ENCODE assay signal across 25 cellular contexts in genomic region chrX:8201896-8202331, GRCh38. TPM values are rescaled to one million over a fixed set of nuclear protein-coding genes. Genes with fewer than 3 reads are reported as not detected.
DNase-seq lines count a peak whose midpoint lies in the region; ATAC-seq and TF ChIP-seq lines count a peak whose summit lies in the region.
"Had no signal": no experiment of that assay in that cellular context is flagged by ENCODE, and none has a peak within 500 bp of the region (broad histone marks: within the 10 kb centered on the region; RNA-seq: fewer than 3 reads in every experiment).

No MANE protein-coding gene starts in this region.

- TF ChIP-seq CTCF in coronary artery (IDR thresholded peaks at IDR 0.05) (no peak), MM.1S (IDR thresholded peaks at IDR 0.05; ENCODE audit: low read length) (no peak)

- no peaks in the 10 kb centered on the region for H3K36me3 ChIP-seq in MM.1S (replicated peaks; ENCODE audit: insufficient read depth, low read length)
- H3K36me3 ChIP-seq: BLaER1, MG63 had no signal

- peak overlapping the region; percentile 30 for H3K4me3 ChIP-seq in coronary artery
- no peak overlapping the region for H3K4me3 ChIP-seq in MM.1S (ENCODE audit: low read length)
- H3K4me3 ChIP-seq: BLaER1, GM12878, MG63 had no signal

- H3K4me1 ChIP-seq in MM.1S (ENCODE audit: low read length), result no peaks in the 10 kb centered on the region
- H3K4me1 ChIP-seq: BLaER1 had no signal

- no peaks in the 10 kb centered on the region for H4K20me1 ChIP-seq in MM.1S (ENCODE audit: insufficient read depth, low read length)
- H4K20me1 ChIP-seq: BLaER1 had no signal

- H3K27me3 ChIP-seq in MM.1S (replicated peaks; ENCODE audit: insufficient read depth, low read length), result no peaks in the 10 kb centered on the region
- H3K27me3 ChIP-seq: BLaER1, MG63 had no signal

- H3K4me2 ChIP-seq in MM.1S (ENCODE audit: low read depth, low read length), result no peak overlapping the region
- H3K4me2 ChIP-seq: BLaER1 had no signal

- no peaks in the 10 kb centered on the region for H3F3A ChIP-seq in MM.1S (ENCODE audit: insufficient read depth, low read length)

- H3K9me2 ChIP-seq in MM.1S (replicated peaks; ENCODE audit: insufficient read depth, low read length), result no peaks in the 10 kb centered on the region

- H3K79me2 ChIP-seq in MM.1S (ENCODE audit: low read length), result no peaks in the 10 kb centered on the region

- H3K9ac ChIP-seq in MM.1S (ENCODE audit: low read length), result no peak overlapping the region
- H3K9ac ChIP-seq: BLaER1 had no signal

- H3K9me3 ChIP-seq in MM.1S (replicated peaks; ENCODE audit: insufficient read depth, low read length), result no peaks in the 10 kb centered on the region
- H3K9me3 ChIP-seq: BLaER1, MG63 had no signal

- no peak overlapping the region for H2AFZ ChIP-seq in MM.1S (ENCODE audit: low read length)

- DNase-seq in DMS 273 (lab: John Stamatoyannopoulos, UW; ENCODE audit: unreplicated experiment) (peak; percentile 60), DMS 273 treated with DMSO at 0.1 percent for 48 hours (lab: John Stamatoyannopoulos, UW) (no peak), coronary artery (ENCODE audit: low spot score) (no peak), iPS-NIHi7 (ENCODE audit: extremely low spot score) (peak; percentile 14), sciatic nerve (ENCODE audit: low spot score) (no peak), MM.1S (no peak), NCI-H774 (lab: John Stamatoyannopoulos, UW) (no peak)
- DNase-seq in effector CD8-positive, alpha-beta T cell (lab: John Stamatoyannopoulos, UW), result no peak
- DNase-seq: activated CD4-positive, alpha-beta T cell treated with anti-CD3 and anti-CD28 coated beads for 1 hour; activated naive CD8-positive, alpha-beta T cell treated with anti-CD3 and anti-CD28 coated beads, Interleukin-2, amount 50 U/mL, for 24 hours; foreskin fibroblast; GF-D8; HCEC 1CT; MG63; NCI-H1930; small intestine had no signal

- H3K27ac ChIP-seq in coronary artery, result no peak overlapping the region
- H3K27ac ChIP-seq in MM.1S (ENCODE audit: low read length), result no peak overlapping the region
- H3K27ac ChIP-seq: 22Rv1, BLaER1 had no signal

- intact Hi-C loops in sciatic nerve (cut with DNase I), result no loop called here

- peak; percentile 70 for ATAC-seq in sciatic nerve
- ATAC-seq: activated naive CD8-positive, alpha-beta T cell treated with anti-CD3 and anti-CD28 coated beads, Interleukin-2, amount 50 U/mL, for 24 hours; activated T-helper 17 cell treated with anti-CD3 and anti-CD28 coated beads, Interleukin-2, amount 50 U/mL, for 72 hours; GM12878 had no signal

RNA-seq across cellular contexts. Expression of gene VCX2, which starts 30.8 kb away (rescaled TPM):
- not detected for total RNA-seq in sciatic nerve
- total RNA-seq: activated T-helper 17 cell treated with anti-CD3 and anti-CD28 coated beads, Interleukin-2, amount 50 U/mL, for 72 hours; cerebellum; GM12878; liver; myocyte; NCI-H460; osteocyte had no signal

Comparison
In these comparisons a context has a peak if more than half of its experiments do, and no peak if none do; other contexts are left out.
1. DNase-seq: peak in DMS 273 (single experiment) and iPS-NIHi7 (single experiment); none in DMS 273 treated with DMSO at 0.1 percent for 48 hours (single experiment), coronary artery (single experiment), sciatic nerve (single experiment), effector CD8-positive, alpha-beta T cell (single experiment), MM.1S (single experiment) and NCI-H774 (single experiment).